Comparison of ENCODE assay signal across 14 cellular contexts in the genomic region with DNA sequence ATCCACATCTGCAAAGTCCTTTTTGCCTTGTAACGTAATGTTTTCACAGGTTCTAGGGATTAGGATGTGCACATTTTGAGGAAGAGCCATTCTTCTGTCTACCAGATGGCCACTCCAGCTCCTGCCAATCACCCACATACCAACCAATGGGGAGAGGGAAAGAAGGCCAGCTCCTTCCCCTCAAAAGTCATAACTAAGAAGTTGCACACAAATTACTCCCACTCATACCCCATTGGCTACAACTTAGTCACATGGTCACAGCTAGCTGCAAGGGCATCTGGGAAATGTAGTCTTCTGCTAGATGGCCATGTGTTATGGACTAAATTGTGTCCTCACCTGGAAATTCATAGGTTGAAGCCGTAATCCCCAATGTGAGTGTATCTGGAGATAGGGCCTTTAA. TPM values are rescaled to one million over a fixed set of nuclear protein-coding genes. Genes with fewer than 3 reads are reported as not detected.
DNase-seq lines count a peak whose midpoint lies in the region; ATAC-seq, FAIRE-seq and TF ChIP-seq lines count a peak whose summit lies in the region.
"Had no signal": no experiment of that assay in that cellular context is flagged by ENCODE, and none has a peak within 500 bp of the region (broad histone marks: within the 10 kb centered on the region; RNA-seq: fewer than 3 reads in every experiment).

No MANE protein-coding gene starts in this region.

- peaks cover 14% of the 10 kb centered on the region for H3K27me3 Mint-ChIP-seq in WTC11 (ENCODE audit: low read depth)
- peaks cover 8% of the 10 kb centered on the region for H3K27me3 Mint-ChIP-seq in activated T-cell treated with anti-CD3 and anti-CD28 coated beads, Interleukin-2, amount 50 U/mL, for 4 hours (ENCODE audit: low read depth)

- H3K4me3 Mint-ChIP-seq in WTC11, result no peak overlapping the region
- H3K4me3 Mint-ChIP-seq in activated T-cell treated with anti-CD3 and anti-CD28 coated beads, Interleukin-2, amount 50 U/mL, for 4 hours, result no peak overlapping the region

- FAIRE-seq in A549 (lab: Jason Lieb, UNC), result no peak

- CTCF ChIA-PET in A549 (lab: Yijun Ruan, JAX) (interaction anchor here (1.0 to 1.3 kb wide), 2 partner anchors 21 to 27 kb away, joined by 3 to 4 read pairs; no protein-coding TSS in a partner anchor), WTC11 (lab: Charles Lee) (interaction anchor here (1.1 to 1.2 kb wide), 2 partner anchors 27 to 31 kb away, joined by 4 read pairs; no protein-coding TSS in a partner anchor)

- POLR2A ChIA-PET in A549 (lab: Yijun Ruan, JAX), result no interaction called here
- POLR2A ChIA-PET in WTC11 (lab: Charles Lee), result no interaction called here

- no peak overlapping the region for H3K27ac Mint-ChIP-seq in WTC11

- H3K4me1 ChIP-seq in A549 (no peaks in the 10 kb centered on the region), spleen (no peaks in the 10 kb centered on the region)
- H3K4me1 ChIP-seq: BLaER1, body of pancreas, HAP-1 had no signal

- no peak overlapping the region for H3K4me3 ChIP-seq in A549
- no peak overlapping the region for H3K4me3 ChIP-seq in spleen
- H3K4me3 ChIP-seq: BLaER1, body of pancreas, HAP-1 had no signal

- TF ChIP-seq EP300 in A549 (IDR thresholded peaks at IDR 0.05), result no peak

- H3K4me2 ChIP-seq in A549, result no peak overlapping the region
- H3K4me2 ChIP-seq: BLaER1 had no signal

- H3K27me3 ChIP-seq in spleen (replicated peaks in 1 of 7), result peaks cover 0 to 8% (median 0%) of the 10 kb centered on the region in 7 donors
- H3K27me3 ChIP-seq: BLaER1, body of pancreas had no signal

- 55% methylated on average over 2 of the region's 2 CpGs for WGBS in A549 (ENCODE audit: missing lambda C conversion rate)
- WGBS in spleen, 5 donors, result 90 to 97% (median 95%) methylated on average over 2 of the region's 2 CpGs

- H3K4me1 Mint-ChIP-seq in WTC11, result no peaks in the 10 kb centered on the region
- H3K4me1 Mint-ChIP-seq in activated T-cell treated with anti-CD3 and anti-CD28 coated beads, Interleukin-2, amount 50 U/mL, for 4 hours (ENCODE audit: low read depth), result no peaks in the 10 kb centered on the region

- peaks cover 6% of the 10 kb centered on the region for H3K36me3 Mint-ChIP-seq in WTC11
- no peaks in the 10 kb centered on the region for H3K36me3 Mint-ChIP-seq in activated T-cell treated with anti-CD3 and anti-CD28 coated beads, Interleukin-2, amount 50 U/mL, for 4 hours (ENCODE audit: insufficient read depth)

- no peak overlapping the region for H3K27ac ChIP-seq in A549
- no peak overlapping the region for H3K27ac ChIP-seq in spleen
- H3K27ac ChIP-seq: BLaER1, body of pancreas had no signal

- no peak for TF ChIP-seq CTCF in A549 (IDR thresholded peaks at IDR 0.05)
- TF ChIP-seq CTCF in WTC11 (IDR thresholded peaks at IDR 0.05), result no peak
- no peak for TF ChIP-seq CTCF in spleen (IDR thresholded peaks at IDR 0.05 in 8 of 11, conservative IDR thresholded peaks at IDR 0.05 in 3 of 11)

- peaks cover 19% of the 10 kb centered on the region for H3K9me3 Mint-ChIP-seq in WTC11
- peaks cover 8% of the 10 kb centered on the region for H3K9me3 Mint-ChIP-seq in activated T-cell treated with anti-CD3 and anti-CD28 coated beads, Interleukin-2, amount 50 U/mL, for 4 hours

- DNase-seq in A549 (ENCODE audit: low read depth in 1 of 2, low spot score in 1 of 2) (peak in 1 of 2 experiments; percentile 36), HT-29 (ENCODE audit: low spot score) (peak; percentile 35), WTC11 (ENCODE audit: low spot score) (no peak), H4 (ENCODE audit: low spot score) (no peak), NCI-H146 (lab: John Stamatoyannopoulos, UW) (no peak), spleen (no peak)
- no peak for DNase-seq in activated T-cell treated with anti-CD3 and anti-CD28 coated beads, Interleukin-2, amount 50 U/mL, for 4 hours
- DNase-seq: activated CD8-positive, alpha-beta memory T cell treated with anti-CD3 and anti-CD28 coated beads, Interleukin-2, amount 50 U/mL, for 4 hours; body of pancreas; left cardiac atrium; stimulated activated CD4-positive, alpha-beta T cell treated with anti-CD3 and anti-CD28 coated beads, Interleukin-1b, Interleukin-23, amount 100 ng/mL, for 48 hours had no signal

- no peaks in the 10 kb centered on the region for H3K9me3 ChIP-seq in A549
- peaks cover 0 to 11% (median 5%) of the 10 kb centered on the region in 8 donors for H3K9me3 ChIP-seq in spleen
- H3K9me3 ChIP-seq: body of pancreas, HAP-1 had no signal

- TF ChIP-seq POLR2A in A549 (IDR thresholded peaks at IDR 0.05; ENCODE audit: low read length) (no peak), spleen (IDR thresholded peaks at IDR 0.05) (no peak)

- ATAC-seq in A549 (peak in 1 of 2 experiments; percentile 84; a peak in 3 of 6 replicates), GM19025 (IDR thresholded peaks at IDR 0.05; ENCODE audit: low read depth, unreplicated experiment) (peak; percentile 51), WTC11 (peak; percentile 77)
- ATAC-seq in activated T-cell treated with anti-CD3 and anti-CD28 coated beads, Interleukin-2, amount 50 U/mL, for 4 hours, result no peak
- ATAC-seq: body of pancreas, left cardiac atrium had no signal

- no peak for TF ChIP-seq RAD21 in A549 (conservative IDR thresholded peaks at IDR 0.05 in 1 of 2, IDR thresholded peaks at IDR 0.05 in 1 of 2)

- H3K36me3 ChIP-seq in spleen, result no peaks in the 10 kb centered on the region
- H3K36me3 ChIP-seq: BLaER1, HAP-1 had no signal

- intact Hi-C loops in spleen (cut with DNase I; ENCODE audit: low total_unique reads), result no loop called here

TF ChIP-seq in A549, 52 proteins besides CTCF, POLR2A, EP300 and RAD21 (continues in another document):
- TF ChIP-seq EHMT2 (IDR thresholded peaks at IDR 0.05; ENCODE audit: low read depth) (no peak), KDM5A (IDR thresholded peaks at IDR 0.05) (no peak)
- TF ChIP-seq, protein P1, sequence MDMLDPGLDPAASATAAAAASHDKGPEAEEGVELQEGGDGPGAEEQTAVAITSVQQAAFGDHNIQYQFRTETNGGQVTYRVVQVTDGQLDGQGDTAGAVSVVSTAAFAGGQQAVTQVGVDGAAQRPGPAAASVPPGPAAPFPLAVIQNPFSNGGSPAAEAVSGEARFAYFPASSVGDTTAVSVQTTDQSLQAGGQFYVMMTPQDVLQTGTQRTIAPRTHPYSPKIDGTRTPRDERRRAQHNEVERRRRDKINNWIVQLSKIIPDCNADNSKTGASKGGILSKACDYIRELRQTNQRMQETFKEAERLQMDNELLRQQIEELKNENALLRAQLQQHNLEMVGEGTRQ (IDR thresholded peaks at IDR 0.05), result 0 out of 2 replicates have a peak, but pooled peaks have one; percentile 31
- TF ChIP-seq, protein P2, sequence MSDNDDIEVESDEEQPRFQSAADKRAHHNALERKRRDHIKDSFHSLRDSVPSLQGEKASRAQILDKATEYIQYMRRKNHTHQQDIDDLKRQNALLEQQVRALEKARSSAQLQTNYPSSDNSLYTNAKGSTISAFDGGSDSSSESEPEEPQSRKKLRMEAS (IDR thresholded peaks at IDR 0.05), result no peak

TF ChIP-seq in WTC11, 78 proteins besides CTCF, POLR2A, EP300 and RAD21 (continues in another document):
- no peak for TF ChIP-seq JAZF1 (CRISPR knock-in tag; IDR thresholded peaks at IDR 0.05)
- TF ChIP-seq, protein P3, sequence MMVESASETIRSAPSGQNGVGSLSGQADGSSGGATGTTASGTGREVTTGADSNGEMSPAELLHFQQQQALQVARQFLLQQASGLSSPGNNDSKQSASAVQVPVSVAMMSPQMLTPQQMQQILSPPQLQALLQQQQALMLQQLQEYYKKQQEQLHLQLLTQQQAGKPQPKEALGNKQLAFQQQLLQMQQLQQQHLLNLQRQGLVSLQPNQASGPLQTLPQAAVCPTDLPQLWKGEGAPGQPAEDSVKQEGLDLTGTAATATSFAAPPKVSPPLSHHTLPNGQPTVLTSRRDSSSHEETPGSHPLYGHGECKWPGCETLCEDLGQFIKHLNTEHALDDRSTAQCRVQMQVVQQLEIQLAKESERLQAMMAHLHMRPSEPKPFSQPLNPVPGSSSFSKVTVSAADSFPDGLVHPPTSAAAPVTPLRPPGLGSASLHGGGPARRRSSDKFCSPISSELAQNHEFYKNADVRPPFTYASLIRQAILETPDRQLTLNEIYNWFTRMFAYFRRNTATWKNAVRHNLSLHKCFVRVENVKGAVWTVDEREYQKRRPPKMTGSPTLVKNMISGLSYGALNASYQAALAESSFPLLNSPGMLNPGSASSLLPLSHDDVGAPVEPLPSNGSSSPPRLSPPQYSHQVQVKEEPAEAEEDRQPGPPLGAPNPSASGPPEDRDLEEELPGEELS (CRISPR knock-in tag; IDR thresholded peaks at IDR 0.05), result no peak
- TF ChIP-seq, protein P1 (CRISPR knock-in tag; IDR thresholded peaks at IDR 0.05), result peak; percentile 88
- TF ChIP-seq ZNF121 (CRISPR knock-in tag; IDR thresholded peaks at IDR 0.05), result no peak

RNA-seq across cellular contexts. Expression of a gene that starts 15.4 kb away (rescaled TPM):
- polyA plus RNA-seq in A549 (2011; rRNA removed) (not detected in 2 replicates), A549 (2017; fragmentation: RNase III; extraction: RNeasy Plus Mini Kit Qiagen cat#74134 plus additional on column Dnase treatment) (not detected in 3 replicates), spleen (under 1 TPM in 1 of 3 donors, not detected in 2; 0.04 TPM)
- not detected in 2 replicates for polyA plus RNA-seq in A549 (2012; cell fraction: cytosol; rRNA removed)
- polyA plus RNA-seq in A549 (2012; cell fraction: nucleus; rRNA removed), result 0.06 TPM in 1 of 2 replicates, not detected in the other
- polyA minus RNA-seq in A549 (2011; rRNA and poly(A)+ RNA removed), result not detected in 2 replicates
- total RNA-seq in HT-29 (2014; rRNA removed; shearing (Covaris generic)), result not detected in 2 replicates
- total RNA-seq in WTC11 (2021) (not detected in 3 replicates), spleen (not detected)
- not detected in 2 replicates for total RNA-seq in H4 (2014; rRNA removed; shearing (Covaris generic))
- not detected for total RNA-seq in activated T-cell treated with anti-CD3 and anti-CD28 coated beads, Interleukin-2, amount 50 U/mL, for 4 hours
- total RNA-seq: body of pancreas, left cardiac atrium had no signal

RNA-seq across cellular contexts. Expression of a gene that starts 30.6 kb away (rescaled TPM):
- not detected in 2 replicates for polyA plus RNA-seq in A549 (2011; rRNA removed)
- 0.01 and 0.08 TPM in 2 replicates for polyA plus RNA-seq in A549 (2012; cell fraction: cytosol; rRNA removed)
- 0.07 and 0.22 TPM in 2 replicates for polyA plus RNA-seq in A549 (2012; cell fraction: nucleus; rRNA removed)
- polyA plus RNA-seq in A549 (2017; fragmentation: RNase III; extraction: RNeasy Plus Mini Kit Qiagen cat#74134 plus additional on column Dnase treatment), result 0.05 to 0.18 TPM (median 0.08 TPM) in 3 replicates
- not detected in 2 replicates for polyA minus RNA-seq in A549 (2011; rRNA and poly(A)+ RNA removed)
- not detected in 2 replicates for total RNA-seq in HT-29 (2014; rRNA removed; shearing (Covaris generic))
- 0.09 to 0.21 TPM (median 0.20 TPM) in 3 replicates for total RNA-seq in WTC11 (2021)
- not detected in 2 replicates for total RNA-seq in H4 (2014; rRNA removed; shearing (Covaris generic))
- total RNA-seq in activated T-cell treated with anti-CD3 and anti-CD28 coated beads, Interleukin-2, amount 50 U/mL, for 4 hours, result not detected
- total RNA-seq in spleen, result not detected
- not detected for polyA plus RNA-seq in spleen
- total RNA-seq: left cardiac atrium had no signal

Comparison
In these comparisons a context has a peak if more than half of its experiments do, and no peak if none do; other contexts are left out.
1. ATAC-seq: peak in GM19025 (single experiment) and WTC11 (single experiment); none in activated T-cell treated with anti-CD3 and anti-CD28 coated beads, Interleukin-2, amount 50 U/mL, for 4 hours (0 of 2).